Comparison of ENCODE assay signal across 1 cellular context in genomic region chr1:23081376-23081775, GRCh38.
TF ChIP-seq lines count a peak whose summit lies in the region.

No MANE protein-coding gene starts in this region.

TF ChIP-seq in H1, 55 proteins besides CTCF, POLR2A, EP300 and RAD21:
- no peak for TF ChIP-seq CBX8 (IDR thresholded peaks at IDR 0.05; ENCODE audit: borderline replicate concordance, low read depth, low read length)
- TF ChIP-seq ZNF274 (IDR thresholded peaks at IDR 0.05; ENCODE audit: borderline replicate concordance, extremely low read depth, low read length), result no peak
- TF ChIP-seq RXRA (IDR thresholded peaks at IDR 0.05; ENCODE audit: insufficient read depth, low read depth, low read length), result no peak
- TF ChIP-seq CREB1 (IDR thresholded peaks at IDR 0.05), result no peak
- TF ChIP-seq SUZ12 (IDR thresholded peaks at IDR 0.05; ENCODE audit: low read length), result no peak
- no peak for TF ChIP-seq HDAC6 (IDR thresholded peaks at IDR 0.05; ENCODE audit: low read depth, low read length)
- TF ChIP-seq, protein P1, sequence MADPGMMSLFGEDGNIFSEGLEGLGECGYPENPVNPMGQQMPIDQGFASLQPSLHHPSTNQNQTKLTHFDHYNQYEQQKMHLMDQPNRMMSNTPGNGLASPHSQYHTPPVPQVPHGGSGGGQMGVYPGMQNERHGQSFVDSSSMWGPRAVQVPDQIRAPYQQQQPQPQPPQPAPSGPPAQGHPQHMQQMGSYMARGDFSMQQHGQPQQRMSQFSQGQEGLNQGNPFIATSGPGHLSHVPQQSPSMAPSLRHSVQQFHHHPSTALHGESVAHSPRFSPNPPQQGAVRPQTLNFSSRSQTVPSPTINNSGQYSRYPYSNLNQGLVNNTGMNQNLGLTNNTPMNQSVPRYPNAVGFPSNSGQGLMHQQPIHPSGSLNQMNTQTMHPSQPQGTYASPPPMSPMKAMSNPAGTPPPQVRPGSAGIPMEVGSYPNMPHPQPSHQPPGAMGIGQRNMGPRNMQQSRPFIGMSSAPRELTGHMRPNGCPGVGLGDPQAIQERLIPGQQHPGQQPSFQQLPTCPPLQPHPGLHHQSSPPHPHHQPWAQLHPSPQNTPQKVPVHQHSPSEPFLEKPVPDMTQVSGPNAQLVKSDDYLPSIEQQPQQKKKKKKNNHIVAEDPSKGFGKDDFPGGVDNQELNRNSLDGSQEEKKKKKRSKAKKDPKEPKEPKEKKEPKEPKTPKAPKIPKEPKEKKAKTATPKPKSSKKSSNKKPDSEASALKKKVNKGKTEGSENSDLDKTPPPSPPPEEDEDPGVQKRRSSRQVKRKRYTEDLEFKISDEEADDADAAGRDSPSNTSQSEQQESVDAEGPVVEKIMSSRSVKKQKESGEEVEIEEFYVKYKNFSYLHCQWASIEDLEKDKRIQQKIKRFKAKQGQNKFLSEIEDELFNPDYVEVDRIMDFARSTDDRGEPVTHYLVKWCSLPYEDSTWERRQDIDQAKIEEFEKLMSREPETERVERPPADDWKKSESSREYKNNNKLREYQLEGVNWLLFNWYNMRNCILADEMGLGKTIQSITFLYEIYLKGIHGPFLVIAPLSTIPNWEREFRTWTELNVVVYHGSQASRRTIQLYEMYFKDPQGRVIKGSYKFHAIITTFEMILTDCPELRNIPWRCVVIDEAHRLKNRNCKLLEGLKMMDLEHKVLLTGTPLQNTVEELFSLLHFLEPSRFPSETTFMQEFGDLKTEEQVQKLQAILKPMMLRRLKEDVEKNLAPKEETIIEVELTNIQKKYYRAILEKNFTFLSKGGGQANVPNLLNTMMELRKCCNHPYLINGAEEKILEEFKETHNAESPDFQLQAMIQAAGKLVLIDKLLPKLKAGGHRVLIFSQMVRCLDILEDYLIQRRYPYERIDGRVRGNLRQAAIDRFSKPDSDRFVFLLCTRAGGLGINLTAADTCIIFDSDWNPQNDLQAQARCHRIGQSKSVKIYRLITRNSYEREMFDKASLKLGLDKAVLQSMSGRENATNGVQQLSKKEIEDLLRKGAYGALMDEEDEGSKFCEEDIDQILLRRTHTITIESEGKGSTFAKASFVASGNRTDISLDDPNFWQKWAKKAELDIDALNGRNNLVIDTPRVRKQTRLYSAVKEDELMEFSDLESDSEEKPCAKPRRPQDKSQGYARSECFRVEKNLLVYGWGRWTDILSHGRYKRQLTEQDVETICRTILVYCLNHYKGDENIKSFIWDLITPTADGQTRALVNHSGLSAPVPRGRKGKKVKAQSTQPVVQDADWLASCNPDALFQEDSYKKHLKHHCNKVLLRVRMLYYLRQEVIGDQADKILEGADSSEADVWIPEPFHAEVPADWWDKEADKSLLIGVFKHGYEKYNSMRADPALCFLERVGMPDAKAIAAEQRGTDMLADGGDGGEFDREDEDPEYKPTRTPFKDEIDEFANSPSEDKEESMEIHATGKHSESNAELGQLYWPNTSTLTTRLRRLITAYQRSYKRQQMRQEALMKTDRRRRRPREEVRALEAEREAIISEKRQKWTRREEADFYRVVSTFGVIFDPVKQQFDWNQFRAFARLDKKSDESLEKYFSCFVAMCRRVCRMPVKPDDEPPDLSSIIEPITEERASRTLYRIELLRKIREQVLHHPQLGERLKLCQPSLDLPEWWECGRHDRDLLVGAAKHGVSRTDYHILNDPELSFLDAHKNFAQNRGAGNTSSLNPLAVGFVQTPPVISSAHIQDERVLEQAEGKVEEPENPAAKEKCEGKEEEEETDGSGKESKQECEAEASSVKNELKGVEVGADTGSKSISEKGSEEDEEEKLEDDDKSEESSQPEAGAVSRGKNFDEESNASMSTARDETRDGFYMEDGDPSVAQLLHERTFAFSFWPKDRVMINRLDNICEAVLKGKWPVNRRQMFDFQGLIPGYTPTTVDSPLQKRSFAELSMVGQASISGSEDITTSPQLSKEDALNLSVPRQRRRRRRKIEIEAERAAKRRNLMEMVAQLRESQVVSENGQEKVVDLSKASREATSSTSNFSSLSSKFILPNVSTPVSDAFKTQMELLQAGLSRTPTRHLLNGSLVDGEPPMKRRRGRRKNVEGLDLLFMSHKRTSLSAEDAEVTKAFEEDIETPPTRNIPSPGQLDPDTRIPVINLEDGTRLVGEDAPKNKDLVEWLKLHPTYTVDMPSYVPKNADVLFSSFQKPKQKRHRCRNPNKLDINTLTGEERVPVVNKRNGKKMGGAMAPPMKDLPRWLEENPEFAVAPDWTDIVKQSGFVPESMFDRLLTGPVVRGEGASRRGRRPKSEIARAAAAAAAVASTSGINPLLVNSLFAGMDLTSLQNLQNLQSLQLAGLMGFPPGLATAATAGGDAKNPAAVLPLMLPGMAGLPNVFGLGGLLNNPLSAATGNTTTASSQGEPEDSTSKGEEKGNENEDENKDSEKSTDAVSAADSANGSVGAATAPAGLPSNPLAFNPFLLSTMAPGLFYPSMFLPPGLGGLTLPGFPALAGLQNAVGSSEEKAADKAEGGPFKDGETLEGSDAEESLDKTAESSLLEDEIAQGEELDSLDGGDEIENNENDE (IDR thresholded peaks at IDR 0.05; ENCODE audit: insufficient replicate concordance, low read length), result no peak
- no peak for TF ChIP-seq HDAC2 (IDR thresholded peaks at IDR 0.05; ENCODE audit: borderline replicate concordance in 1 of 2, low read depth in 2 of 2, low read length in 2 of 2)
- TF ChIP-seq, protein P2, sequence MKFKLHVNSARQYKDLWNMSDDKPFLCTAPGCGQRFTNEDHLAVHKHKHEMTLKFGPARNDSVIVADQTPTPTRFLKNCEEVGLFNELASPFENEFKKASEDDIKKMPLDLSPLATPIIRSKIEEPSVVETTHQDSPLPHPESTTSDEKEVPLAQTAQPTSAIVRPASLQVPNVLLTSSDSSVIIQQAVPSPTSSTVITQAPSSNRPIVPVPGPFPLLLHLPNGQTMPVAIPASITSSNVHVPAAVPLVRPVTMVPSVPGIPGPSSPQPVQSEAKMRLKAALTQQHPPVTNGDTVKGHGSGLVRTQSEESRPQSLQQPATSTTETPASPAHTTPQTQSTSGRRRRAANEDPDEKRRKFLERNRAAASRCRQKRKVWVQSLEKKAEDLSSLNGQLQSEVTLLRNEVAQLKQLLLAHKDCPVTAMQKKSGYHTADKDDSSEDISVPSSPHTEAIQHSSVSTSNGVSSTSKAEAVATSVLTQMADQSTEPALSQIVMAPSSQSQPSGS (IDR thresholded peaks at IDR 0.05; ENCODE audit: low read length), result no peak
- TF ChIP-seq ATF3 (IDR thresholded peaks at IDR 0.05; ENCODE audit: insufficient read depth, low read depth, low read length), result no peak
- no peak for TF ChIP-seq GTF2F1 (IDR thresholded peaks at IDR 0.05; ENCODE audit: borderline replicate concordance, low read depth, low read length)
- TF ChIP-seq, protein P3, sequence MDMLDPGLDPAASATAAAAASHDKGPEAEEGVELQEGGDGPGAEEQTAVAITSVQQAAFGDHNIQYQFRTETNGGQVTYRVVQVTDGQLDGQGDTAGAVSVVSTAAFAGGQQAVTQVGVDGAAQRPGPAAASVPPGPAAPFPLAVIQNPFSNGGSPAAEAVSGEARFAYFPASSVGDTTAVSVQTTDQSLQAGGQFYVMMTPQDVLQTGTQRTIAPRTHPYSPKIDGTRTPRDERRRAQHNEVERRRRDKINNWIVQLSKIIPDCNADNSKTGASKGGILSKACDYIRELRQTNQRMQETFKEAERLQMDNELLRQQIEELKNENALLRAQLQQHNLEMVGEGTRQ (IDR thresholded peaks at IDR 0.05; ENCODE audit: low read length), result no peak
- no peak for TF ChIP-seq TCF12 (IDR thresholded peaks at IDR 0.05; ENCODE audit: low read depth, low read length)
- TF ChIP-seq CHD2 (IDR thresholded peaks at IDR 0.05; ENCODE audit: low read length), result no peak
